ENCODE assay signal across 19 cellular contexts in genomic region chr10:122207135-122207534, GRCh38.
"Had no signal": no experiment of that assay in that cellular context is flagged by ENCODE, and none has a peak within 500 bp of the region (broad histone marks: within the 10 kb centered on the region; RNA-seq: fewer than 3 reads in every experiment).

No MANE protein-coding gene starts in this region.

- H3K4me2 ChIP-seq: PC-9, SK-N-SH had no signal

- H3K4me3 ChIP-seq: PC-9, SJCRH30 had no signal

- H3K27me3 ChIP-seq: brain microvascular endothelial cell, SJCRH30 had no signal

- H3K27ac ChIP-seq: brain microvascular endothelial cell, PC-9, SJCRH30, VCaP had no signal

- H3K27ac Mint-ChIP-seq: activated CD4-positive, alpha-beta memory T cell treated with anti-CD3 and anti-CD28 coated beads, Interleukin-2, amount 10 ng/mL, durations not matched to agents 7 days and 5 days; activated CD4-positive, alpha-beta T cell treated with anti-CD3 and anti-CD28 coated beads for 36 hours; activated naive CD4-positive, alpha-beta T cell treated with anti-CD3 and anti-CD28 coated beads for 36 hours; activated naive CD8-positive, alpha-beta T cell; activated T-helper 17 cell treated with anti-CD3 and anti-CD28 coated beads, Interleukin-2, amount 50 U/mL, for 72 hours had no signal

- FAIRE-seq: astrocyte had no signal

- H3K4me1 ChIP-seq: SJCRH30 had no signal

- H3K9me3 Mint-ChIP-seq: activated CD4-positive, alpha-beta memory T cell treated with anti-CD3 and anti-CD28 coated beads, Interleukin-2, amount 10 ng/mL, durations not matched to agents 7 days and 5 days; activated naive CD4-positive, alpha-beta T cell treated with anti-CD3 and anti-CD28 coated beads for 36 hours; activated T-helper 17 cell treated with anti-CD3 and anti-CD28 coated beads, Interleukin-2, amount 50 U/mL, for 72 hours had no signal

- ATAC-seq: activated CD4-positive, alpha-beta T cell treated with anti-CD3 and anti-CD28 coated beads for 36 hours; activated T-helper 17 cell treated with anti-CD3 and anti-CD28 coated beads, Interleukin-2, amount 50 U/mL, for 72 hours had no signal

- H3K4me3 Mint-ChIP-seq: activated CD4-positive, alpha-beta memory T cell treated with anti-CD3 and anti-CD28 coated beads, Interleukin-2, amount 10 ng/mL, durations not matched to agents 7 days and 5 days; activated CD4-positive, alpha-beta T cell treated with anti-CD3 and anti-CD28 coated beads for 36 hours; activated naive CD4-positive, alpha-beta T cell treated with anti-CD3 and anti-CD28 coated beads for 36 hours; activated naive CD8-positive, alpha-beta T cell; activated T-helper 17 cell treated with anti-CD3 and anti-CD28 coated beads, Interleukin-2, amount 50 U/mL, for 72 hours had no signal

- H2AFZ ChIP-seq: PC-9 had no signal

- H3K9ac ChIP-seq: SK-N-SH had no signal

- H3K36me3 Mint-ChIP-seq: activated naive CD8-positive, alpha-beta T cell had no signal

- H3K9me3 ChIP-seq: SJCRH30, SK-N-SH had no signal

- DNase-seq: activated CD4-positive, alpha-beta memory T cell treated with anti-CD3 and anti-CD28 coated beads, Interleukin-2, amount 10 ng/mL, durations not matched to agents 7 days and 5 days; activated CD4-positive, alpha-beta T cell treated with anti-CD3 and anti-CD28 coated beads for 36 hours; activated CD4-positive, alpha-beta T cell treated with anti-CD3 and anti-CD28 coated beads, Interleukin-2, amount 50 U/mL, for 1 hour; activated gamma-delta T cell; activated naive CD4-positive, alpha-beta T cell treated with anti-CD3 and anti-CD28 coated beads for 36 hours; activated T-cell treated with anti-CD3 and anti-CD28 coated beads for 4 hours; activated T-cell treated with anti-CD3 and anti-CD28 coated beads, Interleukin-2, amount 50 U/mL, for 48 hours; Kasumi-1; NCI-H1105 treated with DMSO at 0.1 percent for 48 hours; NCI-H1436 treated with DMSO at 0.1 percent for 48 hours; PC-9; SJCRH30; SK-N-SH; T-helper 1 cell had no signal

- H3K4me1 Mint-ChIP-seq: activated CD4-positive, alpha-beta memory T cell treated with anti-CD3 and anti-CD28 coated beads, Interleukin-2, amount 10 ng/mL, durations not matched to agents 7 days and 5 days; activated CD4-positive, alpha-beta T cell treated with anti-CD3 and anti-CD28 coated beads for 36 hours; activated T-helper 17 cell treated with anti-CD3 and anti-CD28 coated beads, Interleukin-2, amount 50 U/mL, for 72 hours had no signal

- H3K27me3 Mint-ChIP-seq: activated CD4-positive, alpha-beta memory T cell treated with anti-CD3 and anti-CD28 coated beads, Interleukin-2, amount 10 ng/mL, durations not matched to agents 7 days and 5 days had no signal
